ENCODE assay signal across 8 cellular contexts in the genomic region with DNA sequence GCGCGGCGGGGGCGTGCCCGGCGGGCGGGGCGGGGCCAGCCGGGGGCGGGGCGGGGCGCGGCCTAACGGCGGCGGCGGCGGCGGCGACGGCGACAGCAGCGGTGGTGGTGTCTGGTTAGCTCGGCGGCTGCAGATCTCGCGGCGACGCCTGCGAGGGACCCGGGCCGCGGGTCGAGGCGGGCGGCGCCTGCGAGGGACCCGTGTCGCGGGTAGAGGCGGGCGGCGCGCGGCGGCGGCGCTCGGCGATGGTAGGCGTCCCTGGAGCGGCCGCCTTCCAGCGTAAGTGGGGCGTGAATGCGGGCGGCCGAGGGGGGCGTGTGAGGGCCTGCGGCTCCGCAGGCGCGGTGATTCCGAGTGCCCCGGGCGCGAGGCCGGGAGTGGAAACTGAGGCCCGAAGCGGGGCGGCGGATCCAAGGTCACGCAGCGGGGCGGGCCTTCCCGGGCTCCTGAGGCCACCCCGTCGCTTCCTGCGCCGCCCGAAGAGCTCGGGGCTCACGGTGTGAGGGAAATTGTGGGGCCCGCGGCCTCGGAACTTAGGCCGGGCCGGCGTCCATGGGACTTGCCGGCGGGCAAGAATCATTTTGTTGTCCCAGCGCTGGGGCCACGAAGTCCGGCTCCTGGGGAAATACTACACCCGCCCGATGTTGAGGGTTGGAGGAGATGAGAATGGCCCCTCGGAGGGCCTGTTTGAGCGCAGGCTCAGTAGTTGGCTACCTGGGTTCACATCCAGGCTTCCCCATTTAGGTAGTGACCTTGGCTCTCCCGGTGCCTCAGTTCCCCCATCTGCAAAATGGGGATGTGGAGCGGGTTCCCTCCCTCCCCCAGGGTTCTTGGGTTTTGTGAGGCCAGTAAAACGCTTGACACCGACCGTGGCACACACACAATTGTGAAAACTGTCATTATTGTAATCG. TPM values are rescaled to one million over a fixed set of nuclear protein-coding genes. Genes with fewer than 3 reads are reported as not detected.
A peak's percentile ranks its signal among the peaks of the same experiment; 100 is the strongest.
DNase-seq lines count a peak whose midpoint lies in the region; ATAC-seq lines count a peak whose summit lies in the region.

Gene CBFA2T2, plus strand, starts transcription at position 74 of the 911 bp plus-strand sequence. Its CDS starts 172 bp downstream, at position 246.

- peak within 1 kb of the TSS; percentile 51 for H2BK5ac ChIP-seq in mesenchymal stem cell (ENCODE audit: low read depth, low read length, poor library complexity, severe bottlenecking)

- DNase-seq in AG20443 (ENCODE audit: low spot score) (peak; percentile 83), SJSA1 (ENCODE audit: low read depth in 1 of 2, low spot score in 2 of 2) (peak in 1 of 2 experiments; percentile 59), mesenchymal stem cell (peak; percentile 77), stromal cell of bone marrow (ENCODE audit: low read depth) (peak; percentile 38), UCSD-AML1 (lab: John Stamatoyannopoulos, UW; ENCODE audit: unreplicated experiment) (no peak)

- no peak within 1 kb of the TSS for H2AK5ac ChIP-seq in mesenchymal stem cell (ENCODE audit: low read length, severe bottlenecking)

- H3K36me3 ChIP-seq in SJSA1 (peaks cover 9% of the 10 kb centered on the region; the same call in 1 of the 2 replicates), ectodermal cell (ENCODE audit: control insufficient read depth, insufficient read depth, low read length) (no peaks in the 10 kb centered on the region), mesenchymal stem cell (ENCODE audit: control insufficient read depth in 1 of 2, insufficient read depth in 2 of 2, low read depth in 1 of 2, low read length in 2 of 2) (no peaks in the 10 kb centered on the region)

- peak within 1 kb of the TSS; percentile 93 to 94 for H3K18ac ChIP-seq in mesenchymal stem cell (ENCODE audit: low read depth in 1 of 2, low read length in 2 of 2)

- peak within 1 kb of the TSS; percentile 94 for H3K4me3 ChIP-seq in SJSA1
- peak within 1 kb of the TSS; percentile 56 for H3K4me3 ChIP-seq in ectodermal cell (ENCODE audit: insufficient read depth, low read depth, low read length)
- peak within 1 kb of the TSS; percentile 76 to 98 for H3K4me3 ChIP-seq in mesenchymal stem cell (ENCODE audit: insufficient read depth in 1 of 2, low read depth in 1 of 2, low read length in 2 of 2)

- H3K4ac ChIP-seq in mesenchymal stem cell (ENCODE audit: low read depth in 1 of 2, low read length in 2 of 2): peak within 1 kb of the TSS; percentile 81 to 94

- peak within 1 kb of the TSS; percentile 68 for H4K91ac ChIP-seq in mesenchymal stem cell (ENCODE audit: low read length)

- 2% methylated on average over 105 of the region's 105 CpGs for WGBS in ectodermal cell, 2 experiments
- WGBS in mesenchymal stem cell: 2% methylated on average over 93 of the region's 105 CpGs

- ATAC-seq in GM18519 (IDR thresholded peaks at IDR 0.05; ENCODE audit: low FRiP score, unreplicated experiment): peak; percentile 62
- peak; percentile 53 for ATAC-seq in HG03045 (IDR thresholded peaks at IDR 0.05; ENCODE audit: unreplicated experiment)

- H3K4me1 ChIP-seq in SJSA1 (replicated peaks) (peaks cover 4% of the 10 kb centered on the region), ectodermal cell (ENCODE audit: control insufficient read depth, insufficient read depth, low read length) (peaks cover 4% of the 10 kb centered on the region), mesenchymal stem cell (ENCODE audit: control insufficient read depth, insufficient read depth, low read depth, low read length) (peaks cover 1% of the 10 kb centered on the region)

- H3K9me3 ChIP-seq in SJSA1 (replicated peaks) (no peaks in the 10 kb centered on the region), ectodermal cell (ENCODE audit: control insufficient read depth, low read length) (no peaks in the 10 kb centered on the region), mesenchymal stem cell (ENCODE audit: control insufficient read depth, low read length) (no peaks in the 10 kb centered on the region)

- H3K27me3 ChIP-seq in SJSA1 (replicated peaks): no peaks in the 10 kb centered on the region
- H3K27me3 ChIP-seq in ectodermal cell (ENCODE audit: control insufficient read depth, insufficient read depth, low read length, poor library complexity, severe bottlenecking): peaks cover 4% of the 10 kb centered on the region
- no peaks in the 10 kb centered on the region for H3K27me3 ChIP-seq in mesenchymal stem cell (ENCODE audit: control insufficient read depth in 1 of 2, insufficient read depth in 1 of 2, low read length in 2 of 2)

- H3K27ac ChIP-seq in SJSA1 (peak within 1 kb of the TSS; percentile 74), ectodermal cell (ENCODE audit: insufficient read depth, low read depth, low read length, poor library complexity, severe bottlenecking) (peak within 1 kb of the TSS; percentile 81), mesenchymal stem cell (ENCODE audit: low read length, poor library complexity, severe bottlenecking) (peak within 1 kb of the TSS; percentile 79)

- H3K79me1 ChIP-seq in mesenchymal stem cell (replicated peaks; ENCODE audit: low read length, poor library complexity, severe bottlenecking): peaks cover 21% of the 10 kb centered on the region

- H3K14ac ChIP-seq in mesenchymal stem cell (ENCODE audit: low read length in 2 of 2): peak within 1 kb of the TSS; percentile 18 to 43

- H2BK120ac ChIP-seq in mesenchymal stem cell (ENCODE audit: low read depth, low read length): peak within 1 kb of the TSS; percentile 29

- H3K23ac ChIP-seq in mesenchymal stem cell (ENCODE audit: low read length in 2 of 2): no peak within 1 kb of the TSS

- H2AFZ ChIP-seq in mesenchymal stem cell (ENCODE audit: low read depth, low read length): peak within 1 kb of the TSS; percentile 82

- no peak within 1 kb of the TSS for H2BK15ac ChIP-seq in mesenchymal stem cell (ENCODE audit: low read depth, poor library complexity, severe bottlenecking)

- peak within 1 kb of the TSS; percentile 52 for H4K8ac ChIP-seq in mesenchymal stem cell (ENCODE audit: low read length)

- peak within 1 kb of the TSS in 1 of 2 experiments; percentile 18 for H2BK12ac ChIP-seq in mesenchymal stem cell (ENCODE audit: low read length in 2 of 2)

- H3K4me2 ChIP-seq in mesenchymal stem cell (ENCODE audit: low read length, poor library complexity, severe bottlenecking): peak within 1 kb of the TSS; percentile 88

- peak within 1 kb of the TSS; percentile 98 for H3K9ac ChIP-seq in mesenchymal stem cell (ENCODE audit: low read length)

RNA-seq across cellular contexts. Expression of gene CBFA2T2, which starts in this region (rescaled TPM):
- 6.1 and 8.7 TPM in 2 replicates for total RNA-seq in SJSA1 (2014; rRNA removed; shearing (Covaris generic))
- 16.6 TPM for polyA plus RNA-seq in ectodermal cell (2013, experiment 1 of 4)
- polyA plus RNA-seq in ectodermal cell (2013, experiment 2 of 4): 15.5 TPM
- 18.6 TPM for polyA plus RNA-seq in ectodermal cell (2013, experiment 3 of 4)
- 16.9 TPM for polyA plus RNA-seq in ectodermal cell (2013, experiment 4 of 4)
- 6.7 TPM for polyA plus RNA-seq in mesenchymal stem cell (2013, experiment 1 of 2)
- 6.4 TPM for polyA plus RNA-seq in mesenchymal stem cell (2013, experiment 2 of 2)
